ENCODE assay signal across 8 cellular contexts in the genomic region with DNA sequence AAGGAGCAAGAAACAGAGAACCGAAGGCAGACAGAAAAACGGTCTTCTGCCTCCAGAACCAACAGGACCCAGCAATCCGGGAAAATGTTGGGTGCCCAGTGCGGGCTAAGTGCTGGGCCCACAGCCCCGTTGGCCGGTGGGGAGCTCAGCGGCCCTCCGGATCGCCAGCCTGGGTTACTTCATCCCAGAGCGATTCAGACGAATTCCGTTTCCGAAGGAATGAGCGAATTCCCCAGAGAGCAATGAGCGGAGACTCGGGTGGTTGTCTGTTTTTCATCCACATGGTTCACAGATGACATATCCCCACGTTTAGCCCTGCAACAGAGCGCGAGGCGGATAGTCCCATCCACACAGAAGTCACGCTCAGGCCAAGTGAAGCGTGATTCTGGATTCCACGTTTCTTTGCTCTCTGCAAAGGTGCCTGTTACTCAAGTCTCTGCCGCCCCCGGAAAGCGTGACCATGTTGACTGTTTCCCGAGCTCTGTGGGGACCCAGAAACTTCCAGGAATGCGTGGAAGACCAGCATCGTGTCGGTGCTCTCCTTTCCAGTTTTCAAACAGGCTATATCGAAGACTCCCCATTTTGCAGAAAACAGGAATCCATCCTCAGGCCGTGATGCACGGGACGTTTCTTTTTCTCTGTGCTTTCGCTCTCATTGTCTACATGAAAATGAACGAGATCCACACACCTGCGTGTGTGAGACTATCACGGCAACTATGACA. TPM values are rescaled to one million over a fixed set of nuclear protein-coding genes. Genes with fewer than 3 reads are reported as not detected.
DNase-seq lines count a peak whose midpoint lies in the region; ATAC-seq and TF ChIP-seq lines count a peak whose summit lies in the region.
"Not testable (repeated sequence)": the region's sequence is repeated elsewhere in the genome, so short reads cannot be mapped to it uniquely, and the experiment has no call there.
"Had no signal": no experiment of that assay in that cellular context is flagged by ENCODE, and none has a peak within 500 bp of the region (broad histone marks: within the 10 kb centered on the region; RNA-seq: fewer than 3 reads in every experiment).

No MANE protein-coding gene starts in this region.

- H3K9me2 ChIP-seq in MM.1S (replicated peaks; ENCODE audit: insufficient read depth, low read length): not testable (repeated sequence)

- peaks cover 18 to 30% of the 10 kb centered on the region in 2 donors for H3K36me3 Mint-ChIP-seq in activated T-cell treated with anti-CD3 and anti-CD28 coated beads, Interleukin-2, amount 50 U/mL, for 72 hours (ENCODE audit: insufficient read depth in 2 of 2)
- H3K36me3 Mint-ChIP-seq in glutamatergic neuron (ENCODE audit: unreplicated experiment); progenitor cell of endocrine pancreas (ENCODE audit: insufficient read depth): not testable (repeated sequence)

- TF ChIP-seq POLR2A in lower leg skin (IDR thresholded peaks at IDR 0.05): not testable (repeated sequence)

- H3K4me3 ChIP-seq in MM.1S (ENCODE audit: low read length): peak overlapping the region; percentile 69
- peak overlapping the region; percentile 49 for H3K4me3 ChIP-seq in colonic mucosa
- peak overlapping the region; percentile 12 for H3K4me3 ChIP-seq in lower leg skin (ENCODE audit: low read depth, poor library complexity, severe bottlenecking)

- not testable (repeated sequence) for H3K27ac Mint-ChIP-seq in activated T-cell treated with anti-CD3 and anti-CD28 coated beads, Interleukin-2, amount 50 U/mL, for 72 hours
- H3K27ac Mint-ChIP-seq in glutamatergic neuron (ENCODE audit: unreplicated experiment) (peak overlapping the region; percentile 34), progenitor cell of endocrine pancreas (peak overlapping the region; percentile 87)

- H3K27ac ChIP-seq in MM.1S (ENCODE audit: low read length); colonic mucosa: not testable (repeated sequence)

- peaks cover 11 to 18% of the 10 kb centered on the region in 2 donors for H3K9me3 Mint-ChIP-seq in activated T-cell treated with anti-CD3 and anti-CD28 coated beads, Interleukin-2, amount 50 U/mL, for 72 hours
- H3K9me3 Mint-ChIP-seq in glutamatergic neuron (ENCODE audit: unreplicated experiment): peaks cover 32% of the 10 kb centered on the region
- H3K9me3 Mint-ChIP-seq in progenitor cell of endocrine pancreas (ENCODE audit: low read depth): peaks cover 13% of the 10 kb centered on the region

- peak overlapping the region; percentile 38 to 59 for H3K4me3 Mint-ChIP-seq in activated T-cell treated with anti-CD3 and anti-CD28 coated beads, Interleukin-2, amount 50 U/mL, for 72 hours
- H3K4me3 Mint-ChIP-seq in glutamatergic neuron (ENCODE audit: unreplicated experiment) (peak overlapping the region; percentile 92), progenitor cell of endocrine pancreas (ENCODE audit: low read depth) (peak overlapping the region; percentile 83)

- not testable (repeated sequence) for H3K79me2 ChIP-seq in MM.1S (ENCODE audit: low read length)

- peak overlapping the region; percentile 89 for H2AFZ ChIP-seq in MM.1S (ENCODE audit: low read length)

- H3K9ac ChIP-seq in MM.1S (ENCODE audit: low read length); colonic mucosa (ENCODE audit: low read depth in 2 of 2, low read length in 2 of 2): not testable (repeated sequence)

- H3K4me1 Mint-ChIP-seq in activated T-cell treated with anti-CD3 and anti-CD28 coated beads, Interleukin-2, amount 50 U/mL, for 72 hours (ENCODE audit: low read depth): peaks cover 20% of the 10 kb centered on the region
- not testable (repeated sequence) for H3K4me1 Mint-ChIP-seq in glutamatergic neuron (ENCODE audit: low read depth, unreplicated experiment)
- H3K4me1 Mint-ChIP-seq in progenitor cell of endocrine pancreas (ENCODE audit: low read depth): peaks cover 13% of the 10 kb centered on the region

- not testable (repeated sequence) for H4K20me1 ChIP-seq in MM.1S (ENCODE audit: insufficient read depth, low read length)

- H3K9me3 ChIP-seq in MM.1S (replicated peaks; ENCODE audit: insufficient read depth, low read length); colonic mucosa: not testable (repeated sequence)

- not testable (repeated sequence) for ATAC-seq in activated T-cell treated with anti-CD3 and anti-CD28 coated beads, Interleukin-2, amount 50 U/mL, for 72 hours (replicated peaks in 1 of 2)

- TF ChIP-seq CTCF in MM.1S (IDR thresholded peaks at IDR 0.05; ENCODE audit: low read length); colonic mucosa (IDR thresholded peaks at IDR 0.05); glutamatergic neuron (IDR thresholded peaks at IDR 0.05; ENCODE audit: partially characterized antibody, unreplicated experiment); lower leg skin (IDR thresholded peaks at IDR 0.05); progenitor cell of endocrine pancreas (IDR thresholded peaks at IDR 0.05; ENCODE audit: unreplicated experiment): not testable (repeated sequence)

- peak overlapping the region; percentile 74 for H3K4me2 ChIP-seq in MM.1S (ENCODE audit: low read depth, low read length)

- not testable (repeated sequence) for H3K36me3 ChIP-seq in MM.1S (replicated peaks; ENCODE audit: insufficient read depth, low read length); colonic mucosa

- peaks cover 50% of the 10 kb centered on the region for H3K27me3 Mint-ChIP-seq in activated T-cell treated with anti-CD3 and anti-CD28 coated beads, Interleukin-2, amount 50 U/mL, for 72 hours (ENCODE audit: low read depth)
- H3K27me3 Mint-ChIP-seq in glutamatergic neuron (ENCODE audit: unreplicated experiment): peaks cover 37% of the 10 kb centered on the region
- H3K27me3 Mint-ChIP-seq in progenitor cell of endocrine pancreas: peaks cover 55% of the 10 kb centered on the region

- intact Hi-C loops in colonic mucosa (cut with DNase I); lower leg skin (cut with DNase I; ENCODE audit: low total_unique reads): not testable (repeated sequence)

- not testable (repeated sequence) for H3K4me1 ChIP-seq in MM.1S (ENCODE audit: low read length); colonic mucosa

- not testable (repeated sequence) for H3F3A ChIP-seq in MM.1S (ENCODE audit: insufficient read depth, low read length)

- DNase-seq in EH (ENCODE audit: low read depth): peak; percentile 58
- DNase-seq in MM.1S; activated T-cell treated with anti-CD3 and anti-CD28 coated beads, Interleukin-2, amount 50 U/mL, for 72 hours; colonic mucosa; lower leg skin (ENCODE audit: low spot score in 2 of 2); progenitor cell of endocrine pancreas (ENCODE audit: low spot score, unreplicated experiment): not testable (repeated sequence)
- peak; percentile 28 for DNase-seq in glutamatergic neuron

- WGBS in lower leg skin, 2 donors: 4 to 8% methylated on average over 38 of the region's 38 CpGs

- H3K27me3 ChIP-seq in MM.1S (replicated peaks; ENCODE audit: insufficient read depth, low read length): peaks cover 16% of the 10 kb centered on the region
- peaks cover 23% of the 10 kb centered on the region for H3K27me3 ChIP-seq in colonic mucosa

RNA-seq across cellular contexts. Expression of a gene that starts 6.9 kb away (rescaled TPM):
- total RNA-seq in activated T-cell treated with anti-CD3 and anti-CD28 coated beads, Interleukin-2, amount 50 U/mL, for 72 hours: not detected
- not detected for total RNA-seq in colonic mucosa
- total RNA-seq in glutamatergic neuron (ENCODE audit: unreplicated experiment): 0.47 TPM
- not detected for total RNA-seq in lower leg skin
- not detected in 2 replicates for total RNA-seq in progenitor cell of endocrine pancreas
- total RNA-seq: gastroesophageal sphincter had no signal

Comparison
In these comparisons a context has a peak if more than half of its experiments do, and no peak if none do; other contexts are left out.
1. H3K4me3 ChIP-seq: peak in every context shown above with its lines; median percentile 69 in MM.1S; 49 in colonic mucosa; 12 in lower leg skin.